ENCODE assay signal across 23 cellular contexts in the genomic region with DNA sequence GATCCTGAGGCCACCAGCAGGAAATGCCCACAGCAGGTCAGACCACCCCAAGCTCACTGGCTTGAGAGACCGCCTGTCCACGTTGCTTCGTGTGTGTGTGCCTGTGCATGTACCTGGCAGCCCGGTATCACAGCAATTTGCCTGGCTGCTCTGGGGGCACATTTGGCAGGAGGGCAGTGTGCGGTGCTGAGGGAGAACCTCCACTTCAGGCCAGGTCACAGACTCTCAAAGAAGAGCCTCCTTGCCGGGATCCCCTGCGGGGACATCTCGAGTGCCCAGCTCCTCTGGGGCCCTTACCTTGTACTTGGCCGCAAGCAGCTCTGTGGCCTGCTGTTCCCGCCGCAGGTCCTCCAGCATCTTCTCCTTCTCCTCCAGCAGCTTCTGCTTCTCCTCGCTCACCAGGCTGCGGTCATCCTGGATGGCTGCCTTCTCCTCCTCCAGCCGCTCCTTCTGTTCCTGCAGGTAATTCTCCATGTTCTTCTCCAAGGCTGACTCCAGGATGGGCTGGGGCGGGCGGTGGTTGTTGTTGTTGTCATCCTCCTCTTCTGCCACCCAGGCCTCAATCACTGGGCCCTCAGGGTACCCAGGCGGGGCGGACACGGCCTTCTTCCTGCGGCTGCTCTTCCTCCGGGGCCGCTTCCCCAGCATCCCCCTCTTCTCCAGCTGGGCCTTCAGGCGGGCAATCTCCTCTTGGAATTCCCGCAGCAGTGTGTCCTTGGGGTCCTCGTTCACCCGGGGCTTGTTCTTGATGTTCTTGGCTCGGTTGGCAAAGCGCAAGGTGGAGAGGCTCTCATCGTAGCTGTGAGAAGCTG. TPM values are rescaled to one million over a fixed set of nuclear protein-coding genes. Genes with fewer than 3 reads are reported as not detected.
DNase-seq lines count a peak whose midpoint lies in the region; ATAC-seq, FAIRE-seq and TF ChIP-seq lines count a peak whose summit lies in the region.
"Had no signal": no experiment of that assay in that cellular context is flagged by ENCODE, and none has a peak within 500 bp of the region (broad histone marks: within the 10 kb centered on the region; RNA-seq: fewer than 3 reads in every experiment).

No MANE protein-coding gene starts in this region.

- H3K9me3 Mint-ChIP-seq in GM23338, result no peaks in the 10 kb centered on the region; the same call in 1 of the 3 replicates
- H3K9me3 Mint-ChIP-seq: activated CD4-positive, alpha-beta T cell treated with anti-CD3 and anti-CD28 coated beads, Interleukin-2, amount 10 ng/mL, durations not matched to agents 7 days and 5 days; stimulated activated memory B cell treated with anti-CD40 and anti-IgM and Interleukin-4, amounts not matched to agents 10 μg/mL and 1 μg/mL and 100 μg/mL, for 72 hours; T-helper 2 cell treated with Interferon-gamma antibody and Interleukin-4, amounts not matched to agents 5 μg/mL and 100 μg/mL, for 36 hours had no signal

- peaks cover 20% of the 10 kb centered on the region for H3K79me1 ChIP-seq in mesendoderm (ENCODE audit: low read length)

- no peak overlapping the region for H3K4ac ChIP-seq in mesendoderm (ENCODE audit: low read depth, low read length)

- no peak for TF ChIP-seq EP300 in K562 (IDR thresholded peaks at IDR 0.05; ENCODE audit: low read length)

- H3K9ac ChIP-seq in K562 (ENCODE audit: insufficient read depth in 1 of 2, low read depth in 2 of 2, low read length in 2 of 2) (0 out of 4 replicates have a peak overlapping the region, but pooled peaks of 1 of the 2 experiments have one; percentile 55), mesendoderm (ENCODE audit: low read length) (peak overlapping the region; percentile 41)

- H3K4me3 ChIP-seq in GM23338, result peak overlapping the region; percentile 39; the same call in 1 of the 2 replicates
- H3K4me3 ChIP-seq in K562, result no peak overlapping the region
- no peak overlapping the region for H3K4me3 ChIP-seq in mesendoderm (ENCODE audit: low read length)
- no peak overlapping the region for H3K4me3 ChIP-seq in spleen
- H3K4me3 ChIP-seq: coronary artery, SJSA1 had no signal

- no peaks in the 10 kb centered on the region for H3K27me3 ChIP-seq in GM23338 (ENCODE audit: insufficient read depth)
- H3K27me3 ChIP-seq in K562 (ENCODE audit: control insufficient read depth in 2 of 2, insufficient read depth in 2 of 2, low read length in 2 of 2), result no peaks in the 10 kb centered on the region
- H3K27me3 ChIP-seq in mesendoderm (ENCODE audit: insufficient read depth, low read length, poor library complexity), result no peaks in the 10 kb centered on the region
- peaks cover 0 to 5% (median 0%) of the 10 kb centered on the region in 7 donors for H3K27me3 ChIP-seq in spleen (replicated peaks in 1 of 7)
- H3K27me3 ChIP-seq: BE2C, brain microvascular endothelial cell, SJSA1 had no signal

- no peak for TF ChIP-seq RAD21 in K562 (CRISPR knock-in tag; conservative IDR thresholded peaks at IDR 0.05 in 1 of 2, IDR thresholded peaks at IDR 0.05 in 1 of 2)

- POLR2A ChIA-PET in K562 (lab: Yijun Ruan, JAX), result interaction anchor here (0.6 to 0.9 kb wide), 3 partner anchors 18 to 121 kb away, joined by 3 read pairs; no protein-coding TSS in a partner anchor

- H3K18ac ChIP-seq in mesendoderm (ENCODE audit: low read length), result no peak overlapping the region

- in situ Hi-C loops in K562 (cut with MboI), result no loop called here

- peak overlapping the region; percentile 65 for H3K56ac ChIP-seq in mesendoderm (ENCODE audit: low read length)

- DNase-seq in GM23338 (ENCODE audit: low spot score) (no peak), K562 (ENCODE audit: extremely low read depth in 1 of 4, low spot score in 3 of 4) (no peak), mesendoderm (no peak), spleen (peak; percentile 69)
- no peak for DNase-seq in stimulated activated CD4-positive, alpha-beta T cell treated with anti-CD3 and anti-CD28 coated beads, Interleukin-4, amount 100 ng/mL, for 4 hours
- DNase-seq: activated CD4-positive, alpha-beta T cell treated with anti-CD3 and anti-CD28 coated beads, Interleukin-2, amount 10 ng/mL, durations not matched to agents 7 days and 5 days; activated effector memory CD4-positive, alpha-beta T cell treated with anti-CD3 and anti-CD28 coated beads, Interleukin-2, amount 50 U/mL, for 16 hours; BE2C; brain microvascular endothelial cell; Calu3; GOT3; MM.1S; NCI-H1417 treated with DMSO at 0.1 percent for 48 hours; NCI-H2107; stimulated activated CD4-positive, alpha-beta T cell treated with anti-CD3 and anti-CD28 coated beads, Interleukin-2, amount 100 ng/mL, for 24 hours had no signal

- no peak overlapping the region for H2BK15ac ChIP-seq in mesendoderm (replicated peaks; ENCODE audit: low read depth)

- H3K36me3 Mint-ChIP-seq in GM23338 (ENCODE audit: low read depth), result peaks cover 40% of the 10 kb centered on the region
- H3K36me3 Mint-ChIP-seq: stimulated activated memory B cell treated with anti-CD40 and anti-IgM and Interleukin-4, amounts not matched to agents 10 μg/mL and 1 μg/mL and 100 μg/mL, for 72 hours had no signal

- H4K5ac ChIP-seq in mesendoderm (ENCODE audit: low read length), result no peak overlapping the region

- no peak overlapping the region for H2AFZ ChIP-seq in GM23338
- no peak overlapping the region for H2AFZ ChIP-seq in K562 (ENCODE audit: low read depth, low read length)

- no peak overlapping the region for H2AK5ac ChIP-seq in mesendoderm (ENCODE audit: low read length)

- H3K4me1 Mint-ChIP-seq in GM23338, result peaks cover 51% of the 10 kb centered on the region

- CTCF ChIA-PET in K562 (lab: Yijun Ruan, JAX; ENCODE audit: low intra/inter-chr PET ratio), result no interaction called here

- no peak overlapping the region for H2BK120ac ChIP-seq in mesendoderm (ENCODE audit: low read depth, low read length)

- no peak overlapping the region for H4K8ac ChIP-seq in mesendoderm (ENCODE audit: low read depth, low read length)

- no peak for TF ChIP-seq CTCF in GM23338 (conservative IDR thresholded peaks at IDR 0.05; ENCODE audit: low read depth in 2 of 2)
- no peak for TF ChIP-seq CTCF in K562 (IDR thresholded peaks at IDR 0.05 in 2 of 3, conservative IDR thresholded peaks at IDR 0.05 in 1 of 3; ENCODE audit: insufficient read depth in 2 of 3, low read depth in 1 of 3, low read length in 3 of 3)
- TF ChIP-seq CTCF in spleen (IDR thresholded peaks at IDR 0.05 in 8 of 11, conservative IDR thresholded peaks at IDR 0.05 in 3 of 11), result no peak

- no peak overlapping the region for H3K27ac Mint-ChIP-seq in GM23338
- H3K27ac Mint-ChIP-seq: stimulated activated memory B cell treated with anti-CD40 and anti-IgM and Interleukin-4, amounts not matched to agents 10 μg/mL and 1 μg/mL and 100 μg/mL, for 72 hours; T-helper 2 cell treated with Interferon-gamma antibody and Interleukin-4, amounts not matched to agents 5 μg/mL and 100 μg/mL, for 36 hours had no signal

- no peaks in the 10 kb centered on the region for H3K9me3 ChIP-seq in K562 (replicated peaks; ENCODE audit: control insufficient read depth, insufficient read depth, low read depth, low read length)
- H3K9me3 ChIP-seq in spleen, result no peaks in the 10 kb centered on the region
- H3K9me3 ChIP-seq: BE2C, SJSA1 had no signal

- ATAC-seq in GM23338 (no peak), K562 (no peak), HG03432 (IDR thresholded peaks at IDR 0.05; ENCODE audit: unreplicated experiment) (no peak), GM19023 (IDR thresholded peaks at IDR 0.05; ENCODE audit: unreplicated experiment) (no peak)
- ATAC-seq: Panc1; stimulated activated memory B cell treated with anti-CD40 and anti-IgM and Interleukin-4, amounts not matched to agents 10 μg/mL and 1 μg/mL and 100 μg/mL, for 72 hours had no signal

- H4K20me1 ChIP-seq in GM23338 (replicated peaks; ENCODE audit: insufficient read depth) (peaks cover 12% of the 10 kb centered on the region), K562 (replicated peaks; ENCODE audit: control insufficient read depth, insufficient read depth, low read length) (0 out of 2 replicates have a peak, but pooled peaks cover 7% of the 10 kb centered on the region)

- no peaks in the 10 kb centered on the region for H3K36me3 ChIP-seq in GM23338 (ENCODE audit: insufficient read depth)
- no peaks in the 10 kb centered on the region for H3K36me3 ChIP-seq in K562 (ENCODE audit: control insufficient read depth, insufficient read depth, low read length)
- H3K36me3 ChIP-seq in mesendoderm (ENCODE audit: control insufficient read depth, insufficient read depth, low read length), result no peaks in the 10 kb centered on the region
- peaks cover 0 to 5% (median 0%) of the 10 kb centered on the region in 6 donors for H3K36me3 ChIP-seq in spleen
- H3K36me3 ChIP-seq: BE2C, SJSA1 had no signal

- H2BK5ac ChIP-seq in mesendoderm (ENCODE audit: low read length), result no peak overlapping the region

- FAIRE-seq in K562 (lab: Jason Lieb, UNC), result no peak

- peaks cover 50% of the 10 kb centered on the region for H3K79me2 ChIP-seq in GM23338 (replicated peaks; ENCODE audit: insufficient read depth)
- no peaks in the 10 kb centered on the region for H3K79me2 ChIP-seq in K562 (ENCODE audit: control insufficient read depth, insufficient read depth, low read length)
- H3K79me2 ChIP-seq in mesendoderm (ENCODE audit: control insufficient read depth, insufficient read depth, low read length), result peaks cover 19% of the 10 kb centered on the region

- intact Hi-C loops in K562 (cut with micrococcal nuclease) (no loop called here), spleen (cut with DNase I; ENCODE audit: low total_unique reads) (no loop called here)

- peaks cover 18% of the 10 kb centered on the region for H3K27me3 Mint-ChIP-seq in GM23338 (ENCODE audit: insufficient read depth, low read depth, poor library complexity)
- H3K27me3 Mint-ChIP-seq: activated CD4-positive, alpha-beta T cell treated with anti-CD3 and anti-CD28 coated beads, Interleukin-2, amount 10 ng/mL, durations not matched to agents 7 days and 5 days; stimulated activated memory B cell treated with anti-CD40 and anti-IgM and Interleukin-4, amounts not matched to agents 10 μg/mL and 1 μg/mL and 100 μg/mL, for 72 hours had no signal

- no TSS peak for BruUV-seq in K562 (replicated peaks; lab: Mats Ljungman, UMichigan)

- H3K27ac ChIP-seq in GM23338 (ENCODE audit: low read depth), result no peak overlapping the region
- H3K27ac ChIP-seq in K562 (ENCODE audit: extremely low read depth, low read depth, low read length), result no peak overlapping the region
- no peak overlapping the region for H3K27ac ChIP-seq in mesendoderm (ENCODE audit: low read depth, low read length)
- no peak overlapping the region for H3K27ac ChIP-seq in spleen
- H3K27ac ChIP-seq: brain microvascular endothelial cell, coronary artery, SJSA1, VCaP had no signal

- WGBS in K562 (ENCODE audit: insufficient coverage, low coverage, missing lambda C conversion rate), result 75% methylated on average over 26 of the region's 29 CpGs
- WGBS in mesendoderm (ENCODE audit: extremely low coverage, insufficient coverage, low lambda C conversion rate), result no CpG with 5 or more reads among the region's 29 CpGs
- 94 to 97% (median 94%) methylated on average over 29 of the region's 29 CpGs for WGBS in spleen, 5 donors

- peak overlapping the region; percentile 71 for H3K4me2 ChIP-seq in GM23338
- no peak overlapping the region for H3K4me2 ChIP-seq in K562 (ENCODE audit: insufficient read depth, low read length)
- peak overlapping the region; percentile 8 for H3K4me2 ChIP-seq in mesendoderm (ENCODE audit: low read length)

- H3K4me1 ChIP-seq in GM23338 (ENCODE audit: insufficient read depth) (peaks cover 34% of the 10 kb centered on the region), K562 (replicated peaks in 1 of 2; ENCODE audit: control insufficient read depth in 2 of 2, insufficient read depth in 2 of 2, low read length in 2 of 2) (peaks cover 6 to 33% of the 10 kb centered on the region in 2 experiments; a peak in 3 of 5 replicates), mesendoderm (ENCODE audit: control insufficient read depth, low read depth, low read length) (peaks cover 10% of the 10 kb centered on the region), spleen (peaks cover 3 to 53% (median 30%) of the 10 kb centered on the region in 6 donors)

- TF ChIP-seq POLR2A in K562 (conservative IDR thresholded peaks at IDR 0.05) (no peak), spleen (IDR thresholded peaks at IDR 0.05) (no peak)

- peak overlapping the region; percentile 82; the same call in 2 of the 3 replicates for H3K4me3 Mint-ChIP-seq in GM23338

- peaks cover 15% of the 10 kb centered on the region for H3F3A ChIP-seq in GM23338 (replicated peaks; ENCODE audit: low read depth)

- H3K9me1 ChIP-seq in K562 (ENCODE audit: control insufficient read depth, insufficient read depth, low read length), result no peaks in the 10 kb centered on the region

- no peak overlapping the region for H3K23ac ChIP-seq in mesendoderm (ENCODE audit: low read length)

- no peaks in the 10 kb centered on the region; the same call in 1 of the 2 replicates for H3K9me2 ChIP-seq in GM23338 (ENCODE audit: insufficient read depth)

RNA-seq across cellular contexts. Expression of gene KIF3C, which starts 2.0 kb away (rescaled TPM):
- total RNA-seq in GM23338 (2014; rRNA removed; shearing (Covaris generic)), result 34.6 and 40.0 TPM in 2 replicates
- polyA plus RNA-seq in GM23338 (2016; fragmentation: Nextera tagmentation; extraction: Ambion mirVana), result 14.9 and 16.7 TPM in 2 replicates
- 12.0 and 22.8 TPM in 2 replicates for total RNA-seq in K562 (2011; cell fraction: chromatin; rRNA removed; ENCODE audit: low replicate concordance)
- total RNA-seq in K562 (2011; cell fraction: nucleolus; rRNA removed), result 10.4 and 12.0 TPM in 2 replicates
- total RNA-seq in K562 (2011; cell fraction: nucleoplasm; rRNA removed), result 8.7 and 9.9 TPM in 2 replicates
- total RNA-seq in K562 (2014; rRNA removed), result 3.3 and 5.9 TPM in 2 replicates
- total RNA-seq in K562 (2014; rRNA removed; fragmentation: Illumina TruSeq; extraction: Trizol), result 1.9 and 2.1 TPM in 2 replicates
- 1.6 and 1.8 TPM in 2 replicates for total RNA-seq in K562 (2015; rRNA removed; fragmentation: Illumina TruSeq; extraction: Trizol)
- total RNA-seq in K562 (2021), result 6.1 and 6.7 TPM in 2 replicates
- 3.1 and 3.3 TPM in 2 replicates for polyA plus RNA-seq in K562 (2011; rRNA removed)
- polyA plus RNA-seq in K562 (2011; cell fraction: cytosol; rRNA removed), result 3.2 and 3.9 TPM in 2 replicates
- polyA plus RNA-seq in K562 (2011; cell fraction: nucleus; rRNA removed), result 2.2 and 3.3 TPM in 2 replicates
- 4.8 and 6.5 TPM in 2 replicates for polyA plus RNA-seq in K562 (2012)
- 4.0 and 5.0 TPM in 2 replicates for polyA plus RNA-seq in K562 (2014; fragmentation: Illumina TruSeq; extraction: Trizol)
- under 1 TPM; 0.69 to 0.88 TPM for polyA plus RNA-seq in K562 (2014; fragmentation: Nextera tagmentation; extraction: Ambion mirVana)
- polyA plus RNA-seq in K562 (2014; rRNA removed), result 3.3 and 3.4 TPM in 2 replicates
- polyA minus RNA-seq in K562 (2011; rRNA and poly(A)+ RNA removed), result 3.7 and 6.1 TPM in 2 replicates
- polyA minus RNA-seq in K562 (2011; cell fraction: cytosol; rRNA and poly(A)+ RNA removed), result 4.3 and 4.5 TPM in 2 replicates
- polyA minus RNA-seq in K562 (2011; cell fraction: nucleus; rRNA and poly(A)+ RNA removed), result 4.4 and 7.3 TPM in 2 replicates
- 25.9 TPM for polyA plus RNA-seq in mesendoderm (2013, experiment 1 of 2)
- 26.7 TPM for polyA plus RNA-seq in mesendoderm (2013, experiment 2 of 2)
- 1 to 10 TPM; 3.0 to 6.5 (median 4.7) TPM for total RNA-seq in spleen
- polyA plus RNA-seq in spleen, result under 1 TPM; 0.33 to 0.99 (median 0.49) TPM

RNA-seq across cellular contexts. Expression of gene RAB10, which starts 53.6 kb away (rescaled TPM):
- 102 and 116 TPM in 2 replicates for total RNA-seq in GM23338 (2014; rRNA removed; shearing (Covaris generic))
- 119 and 143 TPM in 2 replicates for polyA plus RNA-seq in GM23338 (2016; fragmentation: Nextera tagmentation; extraction: Ambion mirVana)
- total RNA-seq in K562 (2011; cell fraction: chromatin; rRNA removed; ENCODE audit: low replicate concordance), result 50.3 and 59.4 TPM in 2 replicates
- total RNA-seq in K562 (2011; cell fraction: nucleolus; rRNA removed), result 56.7 and 62.9 TPM in 2 replicates
- 57.3 and 84.3 TPM in 2 replicates for total RNA-seq in K562 (2011; cell fraction: nucleoplasm; rRNA removed)
- total RNA-seq in K562 (2014; rRNA removed), result 116 and 159 TPM in 2 replicates
- total RNA-seq in K562 (2014; rRNA removed; fragmentation: Illumina TruSeq; extraction: Trizol), result 149 and 158 TPM in 2 replicates
- total RNA-seq in K562 (2015; rRNA removed; fragmentation: Illumina TruSeq; extraction: Trizol), result 145 and 157 TPM in 2 replicates
- total RNA-seq in K562 (2021), result 166 and 176 TPM in 2 replicates
- 96.0 and 147 TPM in 2 replicates for polyA plus RNA-seq in K562 (2011; rRNA removed)
- 49.4 and 88.1 TPM in 2 replicates for polyA plus RNA-seq in K562 (2011; cell fraction: cytosol; rRNA removed)
- polyA plus RNA-seq in K562 (2011; cell fraction: nucleus; rRNA removed), result 23.8 and 27.1 TPM in 2 replicates
- 104 and 127 TPM in 2 replicates for polyA plus RNA-seq in K562 (2012)
- 134 and 214 TPM in 2 replicates for polyA plus RNA-seq in K562 (2014; fragmentation: Illumina TruSeq; extraction: Trizol)
- 10 to 100 TPM; 25.1 to 35.7 TPM for polyA plus RNA-seq in K562 (2014; fragmentation: Nextera tagmentation; extraction: Ambion mirVana)
- polyA plus RNA-seq in K562 (2014; rRNA removed), result 148 and 197 TPM in 2 replicates
- 400 and 439 TPM in 2 replicates for polyA minus RNA-seq in K562 (2011; rRNA and poly(A)+ RNA removed)
- 74.6 and 128 TPM in 2 replicates for polyA minus RNA-seq in K562 (2011; cell fraction: cytosol; rRNA and poly(A)+ RNA removed)
- polyA minus RNA-seq in K562 (2011; cell fraction: nucleus; rRNA and poly(A)+ RNA removed), result 25.2 and 34.9 TPM in 2 replicates
- polyA plus RNA-seq in mesendoderm (2013, experiment 1 of 2), result 89.5 TPM
- polyA plus RNA-seq in mesendoderm (2013, experiment 2 of 2), result 88.3 TPM
- total RNA-seq in spleen, result 100 to 1,000 TPM; 104 to 135 (median 123) TPM
- polyA plus RNA-seq in spleen, result 10 to 100 TPM; 24.4 to 42.4 (median 34.3) TPM
